In the genomic region with DNA sequence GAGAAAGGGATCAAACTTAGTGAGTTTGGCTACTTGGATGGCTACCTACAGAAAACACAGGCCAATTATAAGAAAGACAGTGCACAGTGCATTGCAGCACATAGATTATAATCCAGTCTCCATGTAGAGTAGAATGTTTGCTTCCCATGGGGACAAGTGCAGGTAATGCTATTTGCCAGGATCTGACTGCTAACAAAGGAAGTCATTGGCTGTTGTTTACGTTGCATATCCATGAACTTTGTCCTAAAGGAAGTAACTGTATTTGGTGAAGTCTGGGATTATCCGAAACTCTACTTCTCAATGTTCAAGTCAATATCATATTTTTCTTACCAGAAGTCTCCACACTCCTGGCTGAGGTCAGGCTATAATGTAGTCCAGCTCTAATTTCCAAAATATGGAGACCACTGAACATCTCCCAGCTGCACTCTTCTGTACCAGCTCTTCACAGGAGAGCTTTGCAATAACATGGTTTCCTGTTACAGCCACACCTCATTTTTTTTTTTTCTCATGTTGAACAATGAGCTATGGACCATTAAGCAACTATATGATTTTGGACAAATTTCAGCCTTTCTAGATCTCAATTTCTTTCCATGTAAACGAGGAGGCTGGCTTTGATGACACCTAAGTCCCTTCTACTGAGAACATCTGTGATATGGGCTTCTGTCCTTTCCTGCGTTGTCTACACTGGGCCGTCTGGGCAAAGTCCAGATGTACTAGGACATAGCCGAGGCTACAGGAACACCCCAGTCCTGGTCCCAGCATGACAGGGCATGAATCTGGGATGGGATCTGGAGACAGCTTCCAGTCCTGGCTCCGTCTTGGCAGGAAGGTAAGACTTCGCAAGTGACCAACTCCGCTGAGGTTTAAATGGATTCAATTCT, we compare ENCODE assay signal across 1 cellular context.
TF ChIP-seq lines count a peak whose summit lies in the region.

No MANE protein-coding gene starts in this region.

TF ChIP-seq in HepG2, 621 proteins besides CTCF, POLR2A, EP300 and RAD21 (continued from another document and continues in another):
- TF ChIP-seq FOXP1 (IDR thresholded peaks at IDR 0.05) (no peak), FOXP1 (CRISPR knock-in tag; IDR thresholded peaks at IDR 0.05) (no peak), TEAD3 (CRISPR knock-in tag; optimal IDR thresholded peaks at IDR 0.05; ENCODE audit: borderline replicate concordance) (peak; percentile 24), ZNF768 (CRISPR knock-in tag; IDR thresholded peaks at IDR 0.05) (no peak), ZNF850 (CRISPR knock-in tag; conservative IDR thresholded peaks at IDR 0.05) (no peak), SPEN (CRISPR knock-in tag; IDR thresholded peaks at IDR 0.05; ENCODE audit: low read depth) (no peak), SYNCRIP (IDR thresholded peaks at IDR 0.05; ENCODE audit: insufficient read depth, low read depth, low read length) (no peak), NFYB (CRISPR knock-in tag; IDR thresholded peaks at IDR 0.05) (no peak), PAX8 (CRISPR knock-in tag; IDR thresholded peaks at IDR 0.05; ENCODE audit: borderline replicate concordance) (no peak), ZZZ3 (CRISPR knock-in tag; IDR thresholded peaks at IDR 0.05; ENCODE audit: borderline replicate concordance) (no peak), ZNF598 (CRISPR knock-in tag; IDR thresholded peaks at IDR 0.05; ENCODE audit: borderline replicate concordance) (no peak), KAT2B (IDR thresholded peaks at IDR 0.05; ENCODE audit: borderline replicate concordance, low read depth, low read length) (no peak), SALL2 (CRISPR knock-in tag; IDR thresholded peaks at IDR 0.05) (no peak), ZNF782 (CRISPR knock-in tag; IDR thresholded peaks at IDR 0.05; ENCODE audit: borderline replicate concordance) (no peak), DNMT3B (CRISPR knock-in tag; conservative IDR thresholded peaks at IDR 0.05) (no peak), PHF5A (CRISPR knock-in tag; IDR thresholded peaks at IDR 0.05; ENCODE audit: low read depth, unreplicated experiment) (no peak), CBFB (CRISPR knock-in tag; IDR thresholded peaks at IDR 0.05) (no peak), GABPA (IDR thresholded peaks at IDR 0.05; ENCODE audit: low read depth, low read length) (no peak), GABPA (CRISPR knock-in tag; IDR thresholded peaks at IDR 0.05; ENCODE audit: low read depth) (peak; percentile 55), YEATS2 (CRISPR knock-in tag; IDR thresholded peaks at IDR 0.05; ENCODE audit: borderline replicate concordance) (no peak), ZNF781 (CRISPR knock-in tag; IDR thresholded peaks at IDR 0.05; ENCODE audit: borderline replicate concordance, not compliant biosample characterization) (no peak), TOE1 (CRISPR knock-in tag; IDR thresholded peaks at IDR 0.05) (no peak), KDM6A (CRISPR knock-in tag; IDR thresholded peaks at IDR 0.05; ENCODE audit: low read depth) (peak; percentile 19; the same call in 1 of the 2 replicates), NCOR1 (IDR thresholded peaks at IDR 0.05; ENCODE audit: borderline replicate concordance, low read length) (peak; percentile 38; the same call in 1 of the 2 replicates), SIN3A (IDR thresholded peaks at IDR 0.05; ENCODE audit: borderline replicate concordance, low read depth, low read length) (no peak), NCOA5 (CRISPR knock-in tag; IDR thresholded peaks at IDR 0.05) (no peak), ZNF33B (CRISPR knock-in tag; IDR thresholded peaks at IDR 0.05) (no peak), HNF4G (IDR thresholded peaks at IDR 0.05; ENCODE audit: borderline replicate concordance, low read depth, low read length) (peak; percentile 37; the same call in 1 of the 2 replicates), HNF4G (CRISPR knock-in tag; IDR thresholded peaks at IDR 0.05; ENCODE audit: borderline replicate concordance, low read depth) (no peak), ZSCAN9 (CRISPR knock-in tag; IDR thresholded peaks at IDR 0.05; ENCODE audit: borderline replicate concordance) (no peak), ZNF549 (CRISPR knock-in tag; IDR thresholded peaks at IDR 0.05) (no peak)
- TF ChIP-seq, protein P1, sequence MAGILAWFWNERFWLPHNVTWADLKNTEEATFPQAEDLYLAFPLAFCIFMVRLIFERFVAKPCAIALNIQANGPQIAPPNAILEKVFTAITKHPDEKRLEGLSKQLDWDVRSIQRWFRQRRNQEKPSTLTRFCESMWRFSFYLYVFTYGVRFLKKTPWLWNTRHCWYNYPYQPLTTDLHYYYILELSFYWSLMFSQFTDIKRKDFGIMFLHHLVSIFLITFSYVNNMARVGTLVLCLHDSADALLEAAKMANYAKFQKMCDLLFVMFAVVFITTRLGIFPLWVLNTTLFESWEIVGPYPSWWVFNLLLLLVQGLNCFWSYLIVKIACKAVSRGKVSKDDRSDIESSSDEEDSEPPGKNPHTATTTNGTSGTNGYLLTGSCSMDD (CRISPR knock-in tag; IDR thresholded peaks at IDR 0.05) = no peak
- TF ChIP-seq, protein P2, sequence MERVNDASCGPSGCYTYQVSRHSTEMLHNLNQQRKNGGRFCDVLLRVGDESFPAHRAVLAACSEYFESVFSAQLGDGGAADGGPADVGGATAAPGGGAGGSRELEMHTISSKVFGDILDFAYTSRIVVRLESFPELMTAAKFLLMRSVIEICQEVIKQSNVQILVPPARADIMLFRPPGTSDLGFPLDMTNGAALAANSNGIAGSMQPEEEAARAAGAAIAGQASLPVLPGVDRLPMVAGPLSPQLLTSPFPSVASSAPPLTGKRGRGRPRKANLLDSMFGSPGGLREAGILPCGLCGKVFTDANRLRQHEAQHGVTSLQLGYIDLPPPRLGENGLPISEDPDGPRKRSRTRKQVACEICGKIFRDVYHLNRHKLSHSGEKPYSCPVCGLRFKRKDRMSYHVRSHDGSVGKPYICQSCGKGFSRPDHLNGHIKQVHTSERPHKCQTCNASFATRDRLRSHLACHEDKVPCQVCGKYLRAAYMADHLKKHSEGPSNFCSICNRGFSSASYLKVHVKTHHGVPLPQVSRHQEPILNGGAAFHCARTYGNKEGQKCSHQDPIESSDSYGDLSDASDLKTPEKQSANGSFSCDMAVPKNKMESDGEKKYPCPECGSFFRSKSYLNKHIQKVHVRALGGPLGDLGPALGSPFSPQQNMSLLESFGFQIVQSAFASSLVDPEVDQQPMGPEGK (CRISPR knock-in tag; IDR thresholded peaks at IDR 0.05) = no peak
- TF ChIP-seq, protein P3, sequence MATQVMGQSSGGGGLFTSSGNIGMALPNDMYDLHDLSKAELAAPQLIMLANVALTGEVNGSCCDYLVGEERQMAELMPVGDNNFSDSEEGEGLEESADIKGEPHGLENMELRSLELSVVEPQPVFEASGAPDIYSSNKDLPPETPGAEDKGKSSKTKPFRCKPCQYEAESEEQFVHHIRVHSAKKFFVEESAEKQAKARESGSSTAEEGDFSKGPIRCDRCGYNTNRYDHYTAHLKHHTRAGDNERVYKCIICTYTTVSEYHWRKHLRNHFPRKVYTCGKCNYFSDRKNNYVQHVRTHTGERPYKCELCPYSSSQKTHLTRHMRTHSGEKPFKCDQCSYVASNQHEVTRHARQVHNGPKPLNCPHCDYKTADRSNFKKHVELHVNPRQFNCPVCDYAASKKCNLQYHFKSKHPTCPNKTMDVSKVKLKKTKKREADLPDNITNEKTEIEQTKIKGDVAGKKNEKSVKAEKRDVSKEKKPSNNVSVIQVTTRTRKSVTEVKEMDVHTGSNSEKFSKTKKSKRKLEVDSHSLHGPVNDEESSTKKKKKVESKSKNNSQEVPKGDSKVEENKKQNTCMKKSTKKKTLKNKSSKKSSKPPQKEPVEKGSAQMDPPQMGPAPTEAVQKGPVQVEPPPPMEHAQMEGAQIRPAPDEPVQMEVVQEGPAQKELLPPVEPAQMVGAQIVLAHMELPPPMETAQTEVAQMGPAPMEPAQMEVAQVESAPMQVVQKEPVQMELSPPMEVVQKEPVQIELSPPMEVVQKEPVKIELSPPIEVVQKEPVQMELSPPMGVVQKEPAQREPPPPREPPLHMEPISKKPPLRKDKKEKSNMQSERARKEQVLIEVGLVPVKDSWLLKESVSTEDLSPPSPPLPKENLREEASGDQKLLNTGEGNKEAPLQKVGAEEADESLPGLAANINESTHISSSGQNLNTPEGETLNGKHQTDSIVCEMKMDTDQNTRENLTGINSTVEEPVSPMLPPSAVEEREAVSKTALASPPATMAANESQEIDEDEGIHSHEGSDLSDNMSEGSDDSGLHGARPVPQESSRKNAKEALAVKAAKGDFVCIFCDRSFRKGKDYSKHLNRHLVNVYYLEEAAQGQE (IDR thresholded peaks at IDR 0.05; ENCODE audit: borderline replicate concordance in 1 of 2, low read depth in 1 of 2, low read length in 2 of 2) = no peak
- TF ChIP-seq, protein P4, sequence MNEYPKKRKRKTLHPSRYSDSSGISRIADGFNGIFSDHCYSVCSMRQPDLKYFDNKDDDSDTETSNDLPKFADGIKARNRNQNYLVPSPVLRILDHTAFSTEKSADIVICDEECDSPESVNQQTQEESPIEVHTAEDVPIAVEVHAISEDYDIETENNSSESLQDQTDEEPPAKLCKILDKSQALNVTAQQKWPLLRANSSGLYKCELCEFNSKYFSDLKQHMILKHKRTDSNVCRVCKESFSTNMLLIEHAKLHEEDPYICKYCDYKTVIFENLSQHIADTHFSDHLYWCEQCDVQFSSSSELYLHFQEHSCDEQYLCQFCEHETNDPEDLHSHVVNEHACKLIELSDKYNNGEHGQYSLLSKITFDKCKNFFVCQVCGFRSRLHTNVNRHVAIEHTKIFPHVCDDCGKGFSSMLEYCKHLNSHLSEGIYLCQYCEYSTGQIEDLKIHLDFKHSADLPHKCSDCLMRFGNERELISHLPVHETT (CRISPR knock-in tag; conservative IDR thresholded peaks at IDR 0.05) = no peak
- TF ChIP-seq, protein P5, sequence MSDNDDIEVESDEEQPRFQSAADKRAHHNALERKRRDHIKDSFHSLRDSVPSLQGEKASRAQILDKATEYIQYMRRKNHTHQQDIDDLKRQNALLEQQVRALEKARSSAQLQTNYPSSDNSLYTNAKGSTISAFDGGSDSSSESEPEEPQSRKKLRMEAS (IDR thresholded peaks at IDR 0.05) = no peak
- TF ChIP-seq, protein P6, sequence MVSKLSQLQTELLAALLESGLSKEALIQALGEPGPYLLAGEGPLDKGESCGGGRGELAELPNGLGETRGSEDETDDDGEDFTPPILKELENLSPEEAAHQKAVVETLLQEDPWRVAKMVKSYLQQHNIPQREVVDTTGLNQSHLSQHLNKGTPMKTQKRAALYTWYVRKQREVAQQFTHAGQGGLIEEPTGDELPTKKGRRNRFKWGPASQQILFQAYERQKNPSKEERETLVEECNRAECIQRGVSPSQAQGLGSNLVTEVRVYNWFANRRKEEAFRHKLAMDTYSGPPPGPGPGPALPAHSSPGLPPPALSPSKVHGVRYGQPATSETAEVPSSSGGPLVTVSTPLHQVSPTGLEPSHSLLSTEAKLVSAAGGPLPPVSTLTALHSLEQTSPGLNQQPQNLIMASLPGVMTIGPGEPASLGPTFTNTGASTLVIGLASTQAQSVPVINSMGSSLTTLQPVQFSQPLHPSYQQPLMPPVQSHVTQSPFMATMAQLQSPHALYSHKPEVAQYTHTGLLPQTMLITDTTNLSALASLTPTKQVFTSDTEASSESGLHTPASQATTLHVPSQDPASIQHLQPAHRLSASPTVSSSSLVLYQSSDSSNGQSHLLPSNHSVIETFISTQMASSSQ (IDR thresholded peaks at IDR 0.05; ENCODE audit: low read depth) = no peak
- TF ChIP-seq, protein P6 (CRISPR knock-in tag; IDR thresholded peaks at IDR 0.05; ENCODE audit: borderline replicate concordance) = no peak
- TF ChIP-seq, protein P7, sequence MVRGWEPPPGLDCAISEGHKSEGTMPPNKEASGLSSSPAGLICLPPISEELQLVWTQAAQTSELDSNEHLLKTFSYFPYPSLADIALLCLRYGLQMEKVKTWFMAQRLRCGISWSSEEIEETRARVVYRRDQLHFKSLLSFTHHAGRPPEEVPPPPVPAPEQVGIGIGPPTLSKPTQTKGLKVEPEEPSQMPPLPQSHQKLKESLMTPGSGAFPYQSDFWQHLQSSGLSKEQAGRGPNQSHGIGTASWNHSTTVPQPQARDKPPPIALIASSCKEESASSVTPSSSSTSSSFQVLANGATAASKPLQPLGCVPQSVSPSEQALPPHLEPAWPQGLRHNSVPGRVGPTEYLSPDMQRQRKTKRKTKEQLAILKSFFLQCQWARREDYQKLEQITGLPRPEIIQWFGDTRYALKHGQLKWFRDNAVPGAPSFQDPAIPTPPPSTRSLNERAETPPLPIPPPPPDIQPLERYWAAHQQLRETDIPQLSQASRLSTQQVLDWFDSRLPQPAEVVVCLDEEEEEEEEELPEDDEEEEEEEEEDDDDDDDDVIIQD (CRISPR knock-in tag; IDR thresholded peaks at IDR 0.05; ENCODE audit: low read depth) = peak; percentile 81; the same call in 1 of the 2 replicates
- TF ChIP-seq, protein P8, sequence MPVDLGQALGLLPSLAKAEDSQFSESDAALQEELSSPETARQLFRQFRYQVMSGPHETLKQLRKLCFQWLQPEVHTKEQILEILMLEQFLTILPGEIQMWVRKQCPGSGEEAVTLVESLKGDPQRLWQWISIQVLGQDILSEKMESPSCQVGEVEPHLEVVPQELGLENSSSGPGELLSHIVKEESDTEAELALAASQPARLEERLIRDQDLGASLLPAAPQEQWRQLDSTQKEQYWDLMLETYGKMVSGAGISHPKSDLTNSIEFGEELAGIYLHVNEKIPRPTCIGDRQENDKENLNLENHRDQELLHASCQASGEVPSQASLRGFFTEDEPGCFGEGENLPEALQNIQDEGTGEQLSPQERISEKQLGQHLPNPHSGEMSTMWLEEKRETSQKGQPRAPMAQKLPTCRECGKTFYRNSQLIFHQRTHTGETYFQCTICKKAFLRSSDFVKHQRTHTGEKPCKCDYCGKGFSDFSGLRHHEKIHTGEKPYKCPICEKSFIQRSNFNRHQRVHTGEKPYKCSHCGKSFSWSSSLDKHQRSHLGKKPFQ (CRISPR knock-in tag; IDR thresholded peaks at IDR 0.05; ENCODE audit: insufficient replicate concordance) = no peak
